ENCODE assay signal across 19 cellular contexts in genomic region chr13:21104199-21105019, GRCh38. TPM values are rescaled to one million over a fixed set of nuclear protein-coding genes. Genes with fewer than 3 reads are reported as not detected.
DNase-seq lines count a peak whose midpoint lies in the region; ATAC-seq, FAIRE-seq and TF ChIP-seq lines count a peak whose summit lies in the region.
"Had no signal": no experiment of that assay in that cellular context is flagged by ENCODE, and none has a peak within 500 bp of the region (broad histone marks: within the 10 kb centered on the region; RNA-seq: fewer than 3 reads in every experiment).

No MANE protein-coding gene starts in this region.

- H3K23ac ChIP-seq in mesenchymal stem cell (ENCODE audit: low read length in 2 of 2): no peak overlapping the region

- H3K4me1 Mint-ChIP-seq in GM23338 (no peaks in the 10 kb centered on the region), HFFc6 (ENCODE audit: low read depth) (peaks cover 36% of the 10 kb centered on the region), astrocyte (ENCODE audit: low read depth, unreplicated experiment) (peaks cover 11% of the 10 kb centered on the region)

- no peak overlapping the region for H3K18ac ChIP-seq in mesenchymal stem cell (ENCODE audit: low read depth in 1 of 2, low read length in 2 of 2)

- H3K36me3 Mint-ChIP-seq in GM23338 (ENCODE audit: low read depth) (no peaks in the 10 kb centered on the region), HFFc6 (ENCODE audit: low read depth) (no peaks in the 10 kb centered on the region), astrocyte (ENCODE audit: low read depth, unreplicated experiment) (no peaks in the 10 kb centered on the region)

- H3K4ac ChIP-seq in mesenchymal stem cell (ENCODE audit: low read depth in 1 of 2, low read length in 2 of 2): no peak overlapping the region

- H2BK12ac ChIP-seq in mesenchymal stem cell (ENCODE audit: low read length in 2 of 2): no peak overlapping the region

- H4K91ac ChIP-seq in mesenchymal stem cell (ENCODE audit: low read length): no peak overlapping the region

- H3K36me3 ChIP-seq in GM23338 (ENCODE audit: insufficient read depth) (no peaks in the 10 kb centered on the region), astrocyte (ENCODE audit: insufficient read depth, low read length) (no peaks in the 10 kb centered on the region), mesenchymal stem cell (ENCODE audit: control insufficient read depth in 1 of 2, insufficient read depth in 2 of 2, low read depth in 1 of 2, low read length in 2 of 2) (no peaks in the 10 kb centered on the region)

- H4K8ac ChIP-seq in mesenchymal stem cell (ENCODE audit: low read length): no peak overlapping the region

- no peak overlapping the region for H2BK5ac ChIP-seq in mesenchymal stem cell (ENCODE audit: low read depth, low read length, poor library complexity, severe bottlenecking)

- no peak for FAIRE-seq in astrocyte (lab: Jason Lieb, UNC)
- FAIRE-seq: A204.1, GM12892, GM18507, H54 had no signal

- no peak for TF ChIP-seq CTCF in GM23338 (conservative IDR thresholded peaks at IDR 0.05; ENCODE audit: low read depth in 2 of 2)
- no peak for TF ChIP-seq CTCF in HFFc6 (IDR thresholded peaks at IDR 0.05)
- no peak for TF ChIP-seq CTCF in astrocyte (IDR thresholded peaks at IDR 0.05; ENCODE audit: insufficient read depth, low read depth, low read length)

- H3K4me2 ChIP-seq in GM23338 (no peak overlapping the region), astrocyte (ENCODE audit: low read length) (no peak overlapping the region), mesenchymal stem cell (ENCODE audit: low read length, poor library complexity, severe bottlenecking) (no peak overlapping the region)

- H3K9ac ChIP-seq in astrocyte (ENCODE audit: low read length): no peak overlapping the region
- H3K9ac ChIP-seq in mesenchymal stem cell (ENCODE audit: low read length): no peak overlapping the region

- H3K4me3 ChIP-seq in GM23338: no peak overlapping the region
- H3K4me3 ChIP-seq in astrocyte (ENCODE audit: insufficient read depth, low read depth, low read length): no peak overlapping the region
- H3K4me3 ChIP-seq in mesenchymal stem cell (ENCODE audit: insufficient read depth in 1 of 2, low read depth in 1 of 2, low read length in 2 of 2): no peak overlapping the region

- H2BK120ac ChIP-seq in mesenchymal stem cell (ENCODE audit: low read depth, low read length): no peak overlapping the region

- no peaks in the 10 kb centered on the region for H3K79me1 ChIP-seq in mesenchymal stem cell (replicated peaks; ENCODE audit: low read length, poor library complexity, severe bottlenecking)

- peak; percentile 35 for DNase-seq in GM23338 (ENCODE audit: low spot score)
- no peak for DNase-seq in HFFc6
- DNase-seq in astrocyte (ENCODE audit: low read depth): no peak
- DNase-seq in mesenchymal stem cell: no peak
- DNase-seq in central memory CD4-positive, alpha-beta T cell: no peak
- DNase-seq in T-helper 1 cell: no peak
- DNase-seq: AML-193; CD4-positive, alpha-beta T cell; DMS153; DMS79; GDM1; Karpas-422; KBM-7 had no signal

- no peaks in the 10 kb centered on the region for H3K9me3 Mint-ChIP-seq in GM23338
- no peaks in the 10 kb centered on the region for H3K9me3 Mint-ChIP-seq in HFFc6
- no peaks in the 10 kb centered on the region for H3K9me3 Mint-ChIP-seq in astrocyte (ENCODE audit: unreplicated experiment)
- H3K9me3 Mint-ChIP-seq: CD4-positive, alpha-beta T cell had no signal

- H3K27ac ChIP-seq in GM23338 (ENCODE audit: low read depth) (no peak overlapping the region), astrocyte (ENCODE audit: low read depth, low read length) (no peak overlapping the region), mesenchymal stem cell (ENCODE audit: low read length, poor library complexity, severe bottlenecking) (no peak overlapping the region)
- H3K27ac ChIP-seq: C4-2B had no signal

- no peaks in the 10 kb centered on the region for H3K9me3 ChIP-seq in astrocyte (ENCODE audit: insufficient read depth, low read depth, low read length)
- no peaks in the 10 kb centered on the region for H3K9me3 ChIP-seq in mesenchymal stem cell (ENCODE audit: control insufficient read depth, low read length)

- H4K20me1 ChIP-seq in GM23338 (replicated peaks; ENCODE audit: insufficient read depth): no peaks in the 10 kb centered on the region
- H4K20me1 ChIP-seq in astrocyte (ENCODE audit: insufficient read depth, low read length): no peaks in the 10 kb centered on the region

- no peak overlapping the region for H2BK15ac ChIP-seq in mesenchymal stem cell (ENCODE audit: low read depth, poor library complexity, severe bottlenecking)

- 97% methylated on average over 37 of the region's 37 CpGs for whole genome bisulfite sequencing in mesenchymal stem cell

- H3K27ac Mint-ChIP-seq in GM23338 (no peak overlapping the region), HFFc6 (peak overlapping the region; percentile 64), astrocyte (ENCODE audit: unreplicated experiment) (peak overlapping the region; percentile 27)
- H3K27ac Mint-ChIP-seq: CD4-positive, alpha-beta T cell had no signal

- no peaks in the 10 kb centered on the region for H3K9me2 ChIP-seq in GM23338 (ENCODE audit: insufficient read depth)

- H3K14ac ChIP-seq in mesenchymal stem cell (ENCODE audit: low read length in 2 of 2): no peak overlapping the region

- H3F3A ChIP-seq in GM23338 (replicated peaks; ENCODE audit: low read depth): no peaks in the 10 kb centered on the region

- H3K79me2 ChIP-seq in GM23338 (replicated peaks; ENCODE audit: insufficient read depth) (no peaks in the 10 kb centered on the region), astrocyte (ENCODE audit: insufficient read depth, low read length) (no peaks in the 10 kb centered on the region)

- H3K27me3 Mint-ChIP-seq in GM23338 (ENCODE audit: insufficient read depth, low read depth, poor library complexity) (peaks cover 2% of the 10 kb centered on the region), HFFc6 (ENCODE audit: insufficient read depth) (no peaks in the 10 kb centered on the region), astrocyte (ENCODE audit: low read depth, unreplicated experiment) (no peaks in the 10 kb centered on the region)
- H3K27me3 Mint-ChIP-seq: CD4-positive, alpha-beta T cell had no signal

- H3K4me3 Mint-ChIP-seq in GM23338: no peak overlapping the region
- no peak overlapping the region for H3K4me3 Mint-ChIP-seq in HFFc6
- no peak overlapping the region for H3K4me3 Mint-ChIP-seq in astrocyte (ENCODE audit: unreplicated experiment)
- H3K4me3 Mint-ChIP-seq: CD4-positive, alpha-beta T cell had no signal

- H3K27me3 ChIP-seq in GM23338 (ENCODE audit: insufficient read depth) (no peaks in the 10 kb centered on the region), astrocyte (ENCODE audit: insufficient read depth, low read length) (no peaks in the 10 kb centered on the region), mesenchymal stem cell (ENCODE audit: control insufficient read depth in 1 of 2, insufficient read depth in 1 of 2, low read length in 2 of 2) (no peaks in the 10 kb centered on the region)

- peak overlapping the region; percentile 59 for H2AFZ ChIP-seq in GM23338
- H2AFZ ChIP-seq in astrocyte (ENCODE audit: low read depth, low read length): no peak overlapping the region
- no peak overlapping the region for H2AFZ ChIP-seq in mesenchymal stem cell (ENCODE audit: low read depth, low read length)

- peak overlapping the region; percentile 25 for H2AK5ac ChIP-seq in mesenchymal stem cell (ENCODE audit: low read length, severe bottlenecking)

- H3K4me1 ChIP-seq in GM23338 (ENCODE audit: insufficient read depth) (no peaks in the 10 kb centered on the region), astrocyte (ENCODE audit: insufficient read depth, low read length) (peaks cover 11% of the 10 kb centered on the region), mesenchymal stem cell (ENCODE audit: control insufficient read depth, insufficient read depth, low read depth, low read length) (no peaks in the 10 kb centered on the region)

- ATAC-seq in GM23338 (peak; percentile 55), GM21423 (IDR thresholded peaks at IDR 0.05; ENCODE audit: unreplicated experiment) (no peak)

TF ChIP-seq in GM23338, 12 proteins besides CTCF, POLR2A, EP300 and RAD21:
- TF ChIP-seq EZH2 (IDR thresholded peaks at IDR 0.05; ENCODE audit: low read depth, unreplicated experiment): no peak
TF ChIP-seq in GM23338: peak in this region for 0.

RNA-seq across cellular contexts. Expression of gene SAP18, which starts 35.5 kb away (rescaled TPM):
- 87.5 and 129 TPM in 2 replicates for total RNA-seq in GM23338 (2014; rRNA removed; shearing (Covaris generic))
- 1,174 and 1,292 TPM in 2 replicates for polyA plus RNA-seq in GM23338 (2016; fragmentation: Nextera tagmentation; extraction: Ambion mirVana)
- 100 to 1,000 TPM; 269 to 307 (median 290) TPM for total RNA-seq in HFFc6 (2021; fragmentation: NEBNext Ultra II Directional; extraction: Animal tissue kit (Norgen Biotek cat#: 25700))
- total RNA-seq in astrocyte: 286 and 296 TPM in 2 replicates
- polyA plus RNA-seq in mesenchymal stem cell (2013, experiment 1 of 2): 156 TPM
- 163 TPM for polyA plus RNA-seq in mesenchymal stem cell (2013, experiment 2 of 2)

RNA-seq across cellular contexts. Expression of gene LATS2, which starts 43.0 kb away (rescaled TPM):
- total RNA-seq in GM23338 (2014; rRNA removed; shearing (Covaris generic)): 21.4 and 25.4 TPM in 2 replicates
- 10.5 and 11.3 TPM in 2 replicates for polyA plus RNA-seq in GM23338 (2016; fragmentation: Nextera tagmentation; extraction: Ambion mirVana)
- total RNA-seq in HFFc6 (2021; fragmentation: NEBNext Ultra II Directional; extraction: Animal tissue kit (Norgen Biotek cat#: 25700)): 10 to 100 TPM; 43.5 to 54.8 (median 44.9) TPM
- 46.3 and 46.7 TPM in 2 replicates for total RNA-seq in astrocyte
- polyA plus RNA-seq in mesenchymal stem cell (2013, experiment 1 of 2): 23.0 TPM
- polyA plus RNA-seq in mesenchymal stem cell (2013, experiment 2 of 2): 23.1 TPM
